Comparison of ENCODE assay signal across 20 cellular contexts in genomic region chr3:118974356-118975097, GRCh38.
"Had no signal": no experiment of that assay in that cellular context is flagged by ENCODE, and none has a peak within 500 bp of the region (broad histone marks: within the 10 kb centered on the region; RNA-seq: fewer than 3 reads in every experiment).

No MANE protein-coding gene starts in this region.

- H3K4me3 ChIP-seq: breast epithelium, coronary artery, heart left ventricle, left lung, neural progenitor cell, prostate gland, right atrium auricular region, skin epidermis, vagina had no signal

- H3K4me3 Mint-ChIP-seq: activated CD4-positive, alpha-beta memory T cell treated with anti-CD3 and anti-CD28 coated beads for 36 hours; activated T-helper 17 cell treated with anti-CD3 and anti-CD28 coated beads, Interleukin-2, amount 50 U/mL, for 72 hours; neural progenitor cell; stimulated activated naive CD8-positive, alpha-beta T cell treated with anti-CD3 and anti-CD28 coated beads, Interleukin-15, amount 100 ng/mL, for 72 hours; T-helper 1 cell treated with Interleukin-12 subunit alpha and Interleukin-12 subunit beta and Interleukin-4 antibody, amounts not matched to agents 30 μg/mL and 1 μg/mL, for 36 hours had no signal

- H3K27me3 Mint-ChIP-seq: activated T-helper 17 cell treated with anti-CD3 and anti-CD28 coated beads, Interleukin-2, amount 50 U/mL, for 72 hours; stimulated activated naive CD8-positive, alpha-beta T cell treated with anti-CD3 and anti-CD28 coated beads, Interleukin-15, amount 100 ng/mL, for 72 hours had no signal

- ATAC-seq: activated T-helper 17 cell treated with anti-CD3 and anti-CD28 coated beads, Interleukin-2, amount 50 U/mL, for 72 hours; heart left ventricle; left lung; stimulated activated naive CD8-positive, alpha-beta T cell treated with anti-CD3 and anti-CD28 coated beads, Interleukin-15, amount 100 ng/mL, for 72 hours had no signal

- H3K9me3 Mint-ChIP-seq: activated CD4-positive, alpha-beta memory T cell treated with anti-CD3 and anti-CD28 coated beads for 36 hours; activated T-helper 17 cell treated with anti-CD3 and anti-CD28 coated beads, Interleukin-2, amount 50 U/mL, for 72 hours; neural progenitor cell; stimulated activated naive CD8-positive, alpha-beta T cell treated with anti-CD3 and anti-CD28 coated beads, Interleukin-15, amount 100 ng/mL, for 72 hours; T-helper 1 cell treated with Interleukin-12 subunit alpha and Interleukin-12 subunit beta and Interleukin-4 antibody, amounts not matched to agents 30 μg/mL and 1 μg/mL, for 36 hours had no signal

- DNase-seq: activated CD4-positive, alpha-beta memory T cell treated with anti-CD3 and anti-CD28 coated beads for 36 hours; activated naive CD4-positive, alpha-beta T cell; aorta; erythroblast; heart left ventricle; left lung; midbrain; stimulated activated CD4-positive, alpha-beta T cell treated with anti-CD3 and anti-CD28 coated beads, Interleukin-2, amount 100 ng/mL, for 48 hours; stimulated activated naive CD8-positive, alpha-beta T cell treated with anti-CD3 and anti-CD28 coated beads, Interleukin-15, amount 100 ng/mL, for 72 hours; trophoblast cell had no signal

- H3K9me3 ChIP-seq: breast epithelium, left lung, prostate gland, right atrium auricular region, vagina had no signal

- H3K36me3 ChIP-seq: breast epithelium, heart left ventricle, left lung, neural progenitor cell, prostate gland, right atrium auricular region, vagina had no signal

- H3K4me1 Mint-ChIP-seq: neural progenitor cell had no signal

- H3K27ac ChIP-seq: breast epithelium, coronary artery, left lung, neural progenitor cell, prostate gland, right atrium auricular region, skin epidermis, vagina, VCaP had no signal

- H3K36me3 Mint-ChIP-seq: activated CD4-positive, alpha-beta memory T cell treated with anti-CD3 and anti-CD28 coated beads for 36 hours; neural progenitor cell had no signal

- H3K27me3 ChIP-seq: breast epithelium, heart left ventricle, left lung, neural progenitor cell, right atrium auricular region, vagina had no signal

- H3K27ac Mint-ChIP-seq: activated CD4-positive, alpha-beta memory T cell treated with anti-CD3 and anti-CD28 coated beads for 36 hours; activated T-helper 17 cell treated with anti-CD3 and anti-CD28 coated beads, Interleukin-2, amount 50 U/mL, for 72 hours; neural progenitor cell; stimulated activated naive CD8-positive, alpha-beta T cell treated with anti-CD3 and anti-CD28 coated beads, Interleukin-15, amount 100 ng/mL, for 72 hours; T-helper 1 cell treated with Interleukin-12 subunit alpha and Interleukin-12 subunit beta and Interleukin-4 antibody, amounts not matched to agents 30 μg/mL and 1 μg/mL, for 36 hours had no signal
